Comparison of ENCODE assay signal across 12 cellular contexts in the genomic region with DNA sequence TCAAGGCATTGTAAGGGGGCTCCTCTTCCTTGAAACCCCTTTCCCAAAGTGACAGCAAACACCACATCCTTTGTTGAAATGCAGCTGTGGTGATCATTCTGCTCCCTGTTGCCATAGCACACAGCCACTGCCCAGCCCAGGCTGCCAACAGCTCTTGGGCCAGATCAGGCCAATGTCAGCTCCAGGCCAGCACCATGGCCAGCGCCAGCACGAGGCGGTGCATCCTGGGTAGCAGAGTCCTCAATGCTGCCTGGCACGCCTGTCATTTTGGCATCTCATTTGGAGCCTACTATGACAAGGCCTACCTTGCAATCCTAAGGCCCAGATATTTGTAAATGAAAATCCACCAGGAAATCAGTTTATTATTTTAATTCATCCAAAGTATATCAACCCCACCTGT.
A peak's percentile ranks its signal among the peaks of the same experiment; 100 is the strongest.
DNase-seq lines count a peak whose midpoint lies in the region; ATAC-seq and TF ChIP-seq lines count a peak whose summit lies in the region.
"Had no signal": no experiment of that assay in that cellular context is flagged by ENCODE, and none has a peak within 500 bp of the region (broad histone marks: within the 10 kb centered on the region; RNA-seq: fewer than 3 reads in every experiment).

No MANE protein-coding gene starts in this region.

- no peak overlapping the region for H3K27ac Mint-ChIP-seq in activated naive CD4-positive, alpha-beta T cell treated with anti-CD3 and anti-CD28 coated beads for 36 hours

- ATAC-seq in foreskin keratinocyte = peak; percentile 90
- ATAC-seq in upper lobe of right lung = peak; percentile 47
- ATAC-seq in GM21367 (IDR thresholded peaks at IDR 0.05; ENCODE audit: unreplicated experiment) = no peak
- ATAC-seq: heart right ventricle had no signal

- peaks cover 4% of the 10 kb centered on the region for H3K9me3 Mint-ChIP-seq in activated naive CD4-positive, alpha-beta T cell treated with anti-CD3 and anti-CD28 coated beads for 36 hours

- TF ChIP-seq CTCF in RWPE1 (conservative IDR thresholded peaks at IDR 0.05; ENCODE audit: low read depth) (no peak), foreskin keratinocyte (conservative IDR thresholded peaks at IDR 0.05) (no peak), upper lobe of right lung (IDR thresholded peaks at IDR 0.05) (no peak)

- no peak overlapping the region for H3K4me3 ChIP-seq in upper lobe of right lung
- H3K4me3 ChIP-seq: heart right ventricle had no signal

- H3K27me3 Mint-ChIP-seq in activated naive CD4-positive, alpha-beta T cell treated with anti-CD3 and anti-CD28 coated beads for 36 hours (ENCODE audit: low read depth) = no peaks in the 10 kb centered on the region

- H3K27ac ChIP-seq in RWPE1 (no peak overlapping the region), foreskin keratinocyte (no peak overlapping the region), upper lobe of right lung (no peak overlapping the region)
- H3K27ac ChIP-seq: heart right ventricle had no signal

- intact Hi-C loops in activated naive CD4-positive, alpha-beta T cell treated with anti-CD3 and anti-CD28 coated beads for 36 hours (cut with micrococcal nuclease) = no loop called here
- intact Hi-C loops in upper lobe of right lung (cut with DNase I) = no loop called here

- no peak overlapping the region for H3K4me3 Mint-ChIP-seq in activated naive CD4-positive, alpha-beta T cell treated with anti-CD3 and anti-CD28 coated beads for 36 hours

- peaks cover 1% of the 10 kb centered on the region for H3K36me3 Mint-ChIP-seq in activated naive CD4-positive, alpha-beta T cell treated with anti-CD3 and anti-CD28 coated beads for 36 hours (ENCODE audit: low read depth)

- CTCF ChIA-PET in activated naive CD4-positive, alpha-beta T cell treated with anti-CD3 and anti-CD28 coated beads for 36 hours (lab: Charles Lee) = no interaction called here
- CTCF ChIA-PET in RWPE1 (lab: Yijun Ruan, JAX) = no interaction called here

- no peaks in the 10 kb centered on the region for H3K4me1 Mint-ChIP-seq in activated naive CD4-positive, alpha-beta T cell treated with anti-CD3 and anti-CD28 coated beads for 36 hours (ENCODE audit: low read depth)

- H3K4me1 ChIP-seq in foreskin keratinocyte = no peaks in the 10 kb centered on the region
- H3K4me1 ChIP-seq in upper lobe of right lung = no peaks in the 10 kb centered on the region
- H3K4me1 ChIP-seq: heart right ventricle had no signal

- peak; percentile 4 for DNase-seq in activated naive CD4-positive, alpha-beta T cell treated with anti-CD3 and anti-CD28 coated beads for 36 hours
- DNase-seq in activated naive CD4-positive, alpha-beta T cell treated with anti-CD3 and anti-CD28 coated beads, Interleukin-2, amount 50 U/mL, for 16 hours = no peak
- DNase-seq in RWPE1 (ENCODE audit: low spot score) (peak; percentile 49), foreskin keratinocyte (peak in 1 of 2 donors; percentile 18), upper lobe of right lung (no peak), NCI-H446 (lab: John Stamatoyannopoulos, UW) (no peak), kidney glomerular epithelial cell (lab: John Stamatoyannopoulos, UW) (no peak)
- DNase-seq: activated CD4-positive, alpha-beta T cell treated with anti-CD3 and anti-CD28 coated beads for 1 hour; activated gamma-delta T cell; heart right ventricle; NCI-H1694 had no signal

- no peaks in the 10 kb centered on the region for H3K27me3 ChIP-seq in foreskin keratinocyte
- H3K27me3 ChIP-seq in upper lobe of right lung = no peaks in the 10 kb centered on the region
- H3K27me3 ChIP-seq: heart right ventricle had no signal

- POLR2A ChIA-PET in RWPE1 (lab: Yijun Ruan, JAX; ENCODE audit: low non-redundant PET) = no interaction called here

- no peaks in the 10 kb centered on the region for H3K36me3 ChIP-seq in upper lobe of right lung
- H3K36me3 ChIP-seq: heart right ventricle had no signal

- H3K9me3 ChIP-seq in upper lobe of right lung = no peaks in the 10 kb centered on the region

Comparison
In these comparisons a context has a peak if more than half of its experiments do, and no peak if none do; other contexts are left out.
1. DNase-seq: peak in activated naive CD4-positive, alpha-beta T cell treated with anti-CD3 and anti-CD28 coated beads for 36 hours (single experiment) and RWPE1 (single experiment); none in activated naive CD4-positive, alpha-beta T cell treated with anti-CD3 and anti-CD28 coated beads, Interleukin-2, amount 50 U/mL, for 16 hours (single experiment), upper lobe of right lung (single experiment), NCI-H446 (0 of 2) and kidney glomerular epithelial cell (single experiment).